ENCODE assay signal across 1 cellular context in the genomic region with DNA sequence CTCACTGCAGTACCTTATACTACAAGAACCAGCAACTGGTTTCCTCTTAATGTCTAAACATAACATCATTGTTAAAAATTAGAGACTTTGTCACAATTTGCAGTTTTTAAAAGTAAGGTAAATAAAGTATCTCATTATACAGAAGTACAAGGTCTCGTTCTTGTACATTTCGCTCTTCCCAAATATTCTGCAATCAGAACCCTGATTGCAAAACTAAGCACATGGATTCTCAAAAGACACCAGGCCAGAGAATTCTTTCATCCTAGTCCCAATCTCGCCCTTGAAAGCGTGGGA.
A peak's percentile ranks its signal among the peaks of the same experiment; 100 is the strongest.
TF ChIP-seq lines count a peak whose summit lies in the region.

No MANE protein-coding gene starts in this region.

TF ChIP-seq in HepG2, 621 proteins besides CTCF, POLR2A, EP300 and RAD21 (continued from another document):
- TF ChIP-seq, protein P1, sequence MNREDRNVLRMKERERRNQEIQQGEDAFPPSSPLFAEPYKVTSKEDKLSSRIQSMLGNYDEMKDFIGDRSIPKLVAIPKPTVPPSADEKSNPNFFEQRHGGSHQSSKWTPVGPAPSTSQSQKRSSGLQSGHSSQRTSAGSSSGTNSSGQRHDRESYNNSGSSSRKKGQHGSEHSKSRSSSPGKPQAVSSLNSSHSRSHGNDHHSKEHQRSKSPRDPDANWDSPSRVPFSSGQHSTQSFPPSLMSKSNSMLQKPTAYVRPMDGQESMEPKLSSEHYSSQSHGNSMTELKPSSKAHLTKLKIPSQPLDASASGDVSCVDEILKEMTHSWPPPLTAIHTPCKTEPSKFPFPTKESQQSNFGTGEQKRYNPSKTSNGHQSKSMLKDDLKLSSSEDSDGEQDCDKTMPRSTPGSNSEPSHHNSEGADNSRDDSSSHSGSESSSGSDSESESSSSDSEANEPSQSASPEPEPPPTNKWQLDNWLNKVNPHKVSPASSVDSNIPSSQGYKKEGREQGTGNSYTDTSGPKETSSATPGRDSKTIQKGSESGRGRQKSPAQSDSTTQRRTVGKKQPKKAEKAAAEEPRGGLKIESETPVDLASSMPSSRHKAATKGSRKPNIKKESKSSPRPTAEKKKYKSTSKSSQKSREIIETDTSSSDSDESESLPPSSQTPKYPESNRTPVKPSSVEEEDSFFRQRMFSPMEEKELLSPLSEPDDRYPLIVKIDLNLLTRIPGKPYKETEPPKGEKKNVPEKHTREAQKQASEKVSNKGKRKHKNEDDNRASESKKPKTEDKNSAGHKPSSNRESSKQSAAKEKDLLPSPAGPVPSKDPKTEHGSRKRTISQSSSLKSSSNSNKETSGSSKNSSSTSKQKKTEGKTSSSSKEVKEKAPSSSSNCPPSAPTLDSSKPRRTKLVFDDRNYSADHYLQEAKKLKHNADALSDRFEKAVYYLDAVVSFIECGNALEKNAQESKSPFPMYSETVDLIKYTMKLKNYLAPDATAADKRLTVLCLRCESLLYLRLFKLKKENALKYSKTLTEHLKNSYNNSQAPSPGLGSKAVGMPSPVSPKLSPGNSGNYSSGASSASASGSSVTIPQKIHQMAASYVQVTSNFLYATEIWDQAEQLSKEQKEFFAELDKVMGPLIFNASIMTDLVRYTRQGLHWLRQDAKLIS (CRISPR knock-in tag; IDR thresholded peaks at IDR 0.05): 0 out of 2 replicates have a peak, but pooled peaks have one; percentile 16
